8 cellular contexts compared by ENCODE assay signal in genomic region chr17:35795007-35795870, GRCh38.
DNase-seq lines count a peak whose midpoint lies in the region; ATAC-seq lines count a peak whose summit lies in the region.

A gene with protein sequence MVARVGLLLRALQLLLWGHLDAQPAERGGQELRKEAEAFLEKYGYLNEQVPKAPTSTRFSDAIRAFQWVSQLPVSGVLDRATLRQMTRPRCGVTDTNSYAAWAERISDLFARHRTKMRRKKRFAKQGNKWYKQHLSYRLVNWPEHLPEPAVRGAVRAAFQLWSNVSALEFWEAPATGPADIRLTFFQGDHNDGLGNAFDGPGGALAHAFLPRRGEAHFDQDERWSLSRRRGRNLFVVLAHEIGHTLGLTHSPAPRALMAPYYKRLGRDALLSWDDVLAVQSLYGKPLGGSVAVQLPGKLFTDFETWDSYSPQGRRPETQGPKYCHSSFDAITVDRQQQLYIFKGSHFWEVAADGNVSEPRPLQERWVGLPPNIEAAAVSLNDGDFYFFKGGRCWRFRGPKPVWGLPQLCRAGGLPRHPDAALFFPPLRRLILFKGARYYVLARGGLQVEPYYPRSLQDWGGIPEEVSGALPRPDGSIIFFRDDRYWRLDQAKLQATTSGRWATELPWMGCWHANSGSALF (minus strand): TSS chr17:35795641. CDS start chr17:35795377, 264 bp downstream.

- no peak for ATAC-seq in GM21529 (IDR thresholded peaks at IDR 0.05; ENCODE audit: unreplicated experiment)

- peak within 1 kb of the TSS; percentile 21 for H3K27ac ChIP-seq in caudate nucleus (ENCODE audit: low read depth, low read length)

- DNase-seq in activated T-cell treated with anti-CD3 and anti-CD28 coated beads for 1 hour (ENCODE audit: low read depth) (peak; percentile 14), activated T-cell treated with anti-CD3 and anti-CD28 coated beads for 4 hours (no peak), T-helper 9 cell (peak; percentile 12), caudate nucleus (lab: John Stamatoyannopoulos, UW) (peak in 3 of 61 donors; percentile 8 to 36 (median 36)), left kidney (ENCODE audit: low read depth, low spot score) (peak; percentile 73)
- peak in 2 of 3 experiments; percentile 28 to 45 for DNase-seq in stimulated activated CD4-positive, alpha-beta T cell treated with anti-CD3 and anti-CD28 coated beads, TNF-alpha, amount 100 ng/mL, for 24 hours (ENCODE audit: low read depth in 3 of 3)
- no peak for DNase-seq in effector CD4-positive, alpha-beta T cell

Comparison
In these comparisons a context has a peak if more than half of its experiments do, and no peak if none do; other contexts are left out.
1. DNase-seq: peak in activated T-cell treated with anti-CD3 and anti-CD28 coated beads for 1 hour (single experiment), T-helper 9 cell (single experiment), left kidney (single experiment) and stimulated activated CD4-positive, alpha-beta T cell treated with anti-CD3 and anti-CD28 coated beads, TNF-alpha, amount 100 ng/mL, for 24 hours (2 of 3); none in activated T-cell treated with anti-CD3 and anti-CD28 coated beads for 4 hours (single experiment) and effector CD4-positive, alpha-beta T cell (single experiment).